ENCODE assay signal across 8 cellular contexts in the genomic region with DNA sequence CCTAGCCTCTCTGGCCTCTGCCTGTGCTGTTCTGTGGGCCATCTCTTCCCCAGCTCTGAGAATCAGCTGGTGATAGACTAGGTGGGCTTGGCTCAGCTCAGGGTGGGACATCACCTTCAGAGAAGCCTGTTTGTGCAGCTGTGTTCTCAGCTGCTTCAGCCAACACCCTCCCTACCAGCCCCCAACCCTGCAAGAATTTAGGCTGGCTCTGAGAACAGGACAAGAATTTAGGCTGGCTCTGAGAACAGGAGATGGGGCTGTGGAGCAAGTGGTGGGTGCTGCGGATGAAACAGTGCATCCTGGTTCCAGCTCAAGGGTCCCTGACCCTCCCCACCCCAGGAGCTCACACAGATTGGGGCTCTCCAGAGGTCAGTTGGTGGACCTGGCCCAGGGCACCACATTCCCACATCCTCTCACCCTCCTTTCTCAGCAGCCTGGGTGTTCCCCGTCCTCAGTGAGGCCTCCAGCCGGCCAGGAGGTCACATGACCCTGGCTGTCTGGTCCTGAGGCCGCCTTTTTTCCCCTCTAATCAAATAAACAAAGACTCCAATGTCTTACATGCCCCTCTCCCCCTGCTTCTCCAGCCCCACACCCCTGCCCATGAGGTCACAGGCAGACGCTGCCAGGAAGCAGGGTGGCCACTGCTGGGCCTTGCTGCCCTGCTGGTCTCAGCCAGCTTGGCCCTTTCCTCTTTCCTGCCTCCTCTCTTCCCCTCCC. TPM values are rescaled to one million over a fixed set of nuclear protein-coding genes. Genes with fewer than 3 reads are reported as not detected.
DNase-seq lines count a peak whose midpoint lies in the region; ATAC-seq, FAIRE-seq and TF ChIP-seq lines count a peak whose summit lies in the region.

No MANE protein-coding gene starts in this region.

- FAIRE-seq in H54 (lab: Jason Lieb, UNC) = no peak

- H3K4me2 ChIP-seq in hepatocyte = peak overlapping the region; percentile 30

- 23 to 50% (median 23%) methylated on average over 5 of the region's 5 CpGs for WGBS in adipose tissue, 3 donors
- WGBS in hepatocyte (ENCODE audit: low lambda C conversion rate, missing lambda C conversion rate) = 43% methylated on average over 4 of the region's 5 CpGs

- DNase-seq in H54 (ENCODE audit: insufficient read length, low spot score) (peak; percentile 12), hepatocyte (ENCODE audit: low spot score) (peak; percentile 71), gastrocnemius medialis (no peak), COR-L47 (lab: John Stamatoyannopoulos, UW) (no peak), NCI-H2171 treated with DMSO at 0.1 percent for 48 hours (lab: John Stamatoyannopoulos, UW) (no peak)

- peak in 1 of 2 donors; percentile 12 for ATAC-seq in gastrocnemius medialis
- no peak for ATAC-seq in GM21360 (IDR thresholded peaks at IDR 0.05; ENCODE audit: unreplicated experiment)
- ATAC-seq in GM19397 (IDR thresholded peaks at IDR 0.05; ENCODE audit: unreplicated experiment) = no peak

- TF ChIP-seq POLR2A in H54 (IDR thresholded peaks at IDR 0.05; ENCODE audit: low read depth, low read length) (no peak), gastrocnemius medialis (IDR thresholded peaks at IDR 0.05) (no peak)

- in situ Hi-C loops in gastrocnemius medialis (cut with MboI; ENCODE audit: low sequenced_read_pairs in 4 of 4) = no loop called here

- TF ChIP-seq CTCF in hepatocyte (IDR thresholded peaks at IDR 0.05; ENCODE audit: poor library complexity) (no peak), gastrocnemius medialis (IDR thresholded peaks at IDR 0.05 in 4 of 5, conservative IDR thresholded peaks at IDR 0.05 in 1 of 5) (no peak)

- H3K27me3 ChIP-seq in hepatocyte (no peaks in the 10 kb centered on the region), gastrocnemius medialis (no peaks in the 10 kb centered on the region)

- H3K9me3 ChIP-seq in hepatocyte (ENCODE audit: low read depth) (no peaks in the 10 kb centered on the region), gastrocnemius medialis (no peaks in the 10 kb centered on the region)

- H3K4me3 ChIP-seq in hepatocyte (no peak overlapping the region), gastrocnemius medialis (no peak overlapping the region)

- no peaks in the 10 kb centered on the region for H3K36me3 ChIP-seq in hepatocyte (replicated peaks; ENCODE audit: insufficient read depth, low read depth)
- H3K36me3 ChIP-seq in gastrocnemius medialis = peaks cover 0 to 9% of the 10 kb centered on the region in 2 donors

- H3K4me1 ChIP-seq in hepatocyte (ENCODE audit: insufficient read depth) = peaks cover 25% of the 10 kb centered on the region
- H3K4me1 ChIP-seq in gastrocnemius medialis = peaks cover 20 to 31% of the 10 kb centered on the region in 2 donors

- intact Hi-C loops in gastrocnemius medialis (cut with DNase I; ENCODE audit: low total_unique reads) = no loop called here

- H3K9me2 ChIP-seq in hepatocyte (replicated peaks; ENCODE audit: insufficient read depth) = no peaks in the 10 kb centered on the region

- peak overlapping the region; percentile 11 for H2AFZ ChIP-seq in hepatocyte

- H3K79me2 ChIP-seq in hepatocyte = peaks cover 19% of the 10 kb centered on the region

- H3K27ac ChIP-seq in adipose tissue (ENCODE audit: low read depth, low read length) (peak overlapping the region; percentile 25), hepatocyte (peak overlapping the region; percentile 93), gastrocnemius medialis (peak overlapping the region; percentile 16 to 59 (median 43))

- H4K20me1 ChIP-seq in hepatocyte (ENCODE audit: insufficient read depth, poor library complexity, severe bottlenecking) = no peaks in the 10 kb centered on the region

RNA-seq across cellular contexts. Expression of gene PLEKHO2, which starts 14.9 kb away (rescaled TPM):
- polyA plus RNA-seq in adipose tissue (10 to 100 TPM in 2 of 3 donors, 1 to 10 TPM in 1; 7.2 to 63.6 (median 58.9) TPM), hepatocyte (15.1 and 19.7 TPM in 2 replicates)
- total RNA-seq in hepatocyte (12.4 and 12.7 TPM in 2 replicates), gastrocnemius medialis (1 to 10 TPM; 2.0 to 5.4 (median 3.3) TPM)

RNA-seq across cellular contexts. Expression of gene PIF1, which starts 31.1 kb away (rescaled TPM):
- polyA plus RNA-seq in adipose tissue (under 1 TPM; 0.24 to 0.91 (median 0.79) TPM), hepatocyte (3.3 and 3.8 TPM in 2 replicates)
- total RNA-seq in hepatocyte (0.76 and 1.5 TPM in 2 replicates), gastrocnemius medialis (under 1 TPM in 2 of 4 donors, not detected in 2; 0.17 to 0.26 TPM)

RNA-seq across cellular contexts. Expression of gene ANKDD1A, which starts 55.1 kb away (rescaled TPM):
- polyA plus RNA-seq in adipose tissue = 1 to 10 TPM; 1.8 to 4.5 (median 3.4) TPM
- 1.8 and 3.6 TPM in 2 replicates for total RNA-seq in hepatocyte
- polyA plus RNA-seq in hepatocyte = 5.8 and 6.1 TPM in 2 replicates
- under 1 TPM in 3 of 4 donors, not detected in 1; 0.11 to 0.39 (median 0.36) TPM for total RNA-seq in gastrocnemius medialis

Comparison
In these comparisons a context has a peak if more than half of its experiments do, and no peak if none do; other contexts are left out.
1. DNase-seq: peak in H54 (single experiment) and hepatocyte (single experiment); none in gastrocnemius medialis (0 of 2), COR-L47 (single experiment) and NCI-H2171 treated with DMSO at 0.1 percent for 48 hours (single experiment).
2. H3K27ac ChIP-seq: peak in every context shown above with its lines; median percentile 93 in hepatocyte; 43 in gastrocnemius medialis; 25 in adipose tissue.